20 cellular contexts compared by ENCODE assay signal in genomic region chr5:10982616-10983015, GRCh38.
"Had no signal": no experiment of that assay in that cellular context is flagged by ENCODE, and none has a peak within 500 bp of the region (broad histone marks: within the 10 kb centered on the region; RNA-seq: fewer than 3 reads in every experiment).

No MANE protein-coding gene starts in this region.

- H3K9me3 ChIP-seq: colonic mucosa, left ventricle myocardium inferior, stomach, thoracic aorta, uterus had no signal

- H3K27me3 ChIP-seq: colonic mucosa, foreskin keratinocyte, uterus had no signal

- FAIRE-seq: endothelial cell of umbilical vein, keratinocyte, small intestine had no signal

- DNase-seq: colonic mucosa; dermis blood vessel endothelial cell; endodermal cell; erythroblast; foreskin keratinocyte; immature natural killer cell; left ventricle myocardium inferior; naive thymus-derived CD8-positive, alpha-beta T cell; right cardiac atrium; small intestine; stimulated activated CD4-positive, alpha-beta T cell treated with anti-CD3 and anti-CD28 coated beads, Interleukin-12 subunit alpha, Interleukin-12 subunit beta, amount 100 ng/mL, for 4 hours; stimulated activated naive CD4-positive, alpha-beta T cell; stomach; substantia nigra; trophoblast cell; uterus had no signal

- H3K27ac ChIP-seq: colonic mucosa, foreskin keratinocyte, left ventricle myocardium inferior, stomach, thoracic aorta, uterus had no signal

- H3K4me3 ChIP-seq: colonic mucosa, left ventricle myocardium inferior, lung, stomach, thoracic aorta, uterus had no signal

- H3K4me1 ChIP-seq: colonic mucosa, foreskin keratinocyte, uterus had no signal

- H3K36me3 ChIP-seq: colonic mucosa, left ventricle myocardium inferior, stomach, thoracic aorta, uterus had no signal

- ATAC-seq: foreskin keratinocyte; naive thymus-derived CD8-positive, alpha-beta T cell; right cardiac atrium had no signal
